In genomic region chr3:29514170-29514569, GRCh38 we compare ENCODE assay signal across 1 cellular context.
TF ChIP-seq lines count a peak whose summit lies in the region.

No MANE protein-coding gene starts in this region.

TF ChIP-seq in HepG2, 621 proteins besides CTCF, POLR2A, EP300 and RAD21:
- TF ChIP-seq, protein P1, sequence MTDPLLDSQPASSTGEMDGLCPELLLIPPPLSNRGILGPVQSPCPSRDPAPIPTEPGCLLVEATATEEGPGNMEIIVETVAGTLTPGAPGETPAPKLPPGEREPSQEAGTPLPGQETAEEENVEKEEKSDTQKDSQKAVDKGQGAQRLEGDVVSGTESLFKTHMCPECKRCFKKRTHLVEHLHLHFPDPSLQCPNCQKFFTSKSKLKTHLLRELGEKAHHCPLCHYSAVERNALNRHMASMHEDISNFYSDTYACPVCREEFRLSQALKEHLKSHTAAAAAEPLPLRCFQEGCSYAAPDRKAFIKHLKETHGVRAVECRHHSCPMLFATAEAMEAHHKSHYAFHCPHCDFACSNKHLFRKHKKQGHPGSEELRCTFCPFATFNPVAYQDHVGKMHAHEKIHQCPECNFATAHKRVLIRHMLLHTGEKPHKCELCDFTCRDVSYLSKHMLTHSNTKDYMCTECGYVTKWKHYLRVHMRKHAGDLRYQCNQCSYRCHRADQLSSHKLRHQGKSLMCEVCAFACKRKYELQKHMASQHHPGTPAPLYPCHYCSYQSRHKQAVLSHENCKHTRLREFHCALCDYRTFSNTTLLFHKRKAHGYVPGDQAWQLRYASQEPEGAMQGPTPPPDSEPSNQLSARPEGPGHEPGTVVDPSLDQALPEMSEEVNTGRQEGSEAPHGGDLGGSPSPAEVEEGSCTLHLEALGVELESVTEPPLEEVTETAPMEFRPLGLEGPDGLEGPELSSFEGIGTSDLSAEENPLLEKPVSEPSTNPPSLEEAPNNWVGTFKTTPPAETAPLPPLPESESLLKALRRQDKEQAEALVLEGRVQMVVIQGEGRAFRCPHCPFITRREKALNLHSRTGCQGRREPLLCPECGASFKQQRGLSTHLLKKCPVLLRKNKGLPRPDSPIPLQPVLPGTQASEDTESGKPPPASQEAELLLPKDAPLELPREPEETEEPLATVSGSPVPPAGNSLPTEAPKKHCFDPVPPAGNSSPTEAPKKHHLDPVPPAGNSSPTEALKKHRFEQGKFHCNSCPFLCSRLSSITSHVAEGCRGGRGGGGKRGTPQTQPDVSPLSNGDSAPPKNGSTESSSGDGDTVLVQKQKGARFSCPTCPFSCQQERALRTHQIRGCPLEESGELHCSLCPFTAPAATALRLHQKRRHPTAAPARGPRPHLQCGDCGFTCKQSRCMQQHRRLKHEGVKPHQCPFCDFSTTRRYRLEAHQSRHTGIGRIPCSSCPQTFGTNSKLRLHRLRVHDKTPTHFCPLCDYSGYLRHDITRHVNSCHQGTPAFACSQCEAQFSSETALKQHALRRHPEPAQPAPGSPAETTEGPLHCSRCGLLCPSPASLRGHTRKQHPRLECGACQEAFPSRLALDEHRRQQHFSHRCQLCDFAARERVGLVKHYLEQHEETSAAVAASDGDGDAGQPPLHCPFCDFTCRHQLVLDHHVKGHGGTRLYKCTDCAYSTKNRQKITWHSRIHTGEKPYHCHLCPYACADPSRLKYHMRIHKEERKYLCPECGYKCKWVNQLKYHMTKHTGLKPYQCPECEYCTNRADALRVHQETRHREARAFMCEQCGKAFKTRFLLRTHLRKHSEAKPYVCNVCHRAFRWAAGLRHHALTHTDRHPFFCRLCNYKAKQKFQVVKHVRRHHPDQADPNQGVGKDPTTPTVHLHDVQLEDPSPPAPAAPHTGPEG (CRISPR knock-in tag; IDR thresholded peaks at IDR 0.05) = no peak
- TF ChIP-seq, protein P2, sequence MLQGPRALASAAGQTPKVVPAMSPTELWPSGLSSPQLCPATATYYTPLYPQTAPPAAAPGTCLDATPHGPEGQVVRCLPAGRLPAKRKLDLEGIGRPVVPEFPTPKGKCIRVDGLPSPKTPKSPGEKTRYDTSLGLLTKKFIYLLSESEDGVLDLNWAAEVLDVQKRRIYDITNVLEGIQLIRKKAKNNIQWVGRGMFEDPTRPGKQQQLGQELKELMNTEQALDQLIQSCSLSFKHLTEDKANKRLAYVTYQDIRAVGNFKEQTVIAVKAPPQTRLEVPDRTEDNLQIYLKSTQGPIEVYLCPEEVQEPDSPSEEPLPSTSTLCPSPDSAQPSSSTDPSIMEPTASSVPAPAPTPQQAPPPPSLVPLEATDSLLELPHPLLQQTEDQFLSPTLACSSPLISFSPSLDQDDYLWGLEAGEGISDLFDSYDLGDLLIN (CRISPR knock-in tag; IDR thresholded peaks at IDR 0.05; ENCODE audit: borderline replicate concordance) = no peak
- TF ChIP-seq ZNF83 (CRISPR knock-in tag; IDR thresholded peaks at IDR 0.05; ENCODE audit: borderline replicate concordance) (no peak), MTA1 (CRISPR knock-in tag; IDR thresholded peaks at IDR 0.05; ENCODE audit: borderline replicate concordance) (no peak), SP2 (CRISPR knock-in tag; IDR thresholded peaks at IDR 0.05) (no peak), MBD4 (IDR thresholded peaks at IDR 0.05; ENCODE audit: borderline replicate concordance, low read length) (no peak), KAT2B (IDR thresholded peaks at IDR 0.05; ENCODE audit: borderline replicate concordance, low read depth, low read length) (no peak), ARID3A (IDR thresholded peaks at IDR 0.05; ENCODE audit: low read depth, low read length) (no peak), TARDBP (CRISPR knock-in tag; IDR thresholded peaks at IDR 0.05) (no peak), ZFP37 (CRISPR knock-in tag; IDR thresholded peaks at IDR 0.05; ENCODE audit: borderline replicate concordance) (no peak), PAF1 (CRISPR knock-in tag; IDR thresholded peaks at IDR 0.05) (no peak), HNF4G (IDR thresholded peaks at IDR 0.05; ENCODE audit: borderline replicate concordance, low read depth, low read length) (no peak), HNF4G (CRISPR knock-in tag; IDR thresholded peaks at IDR 0.05; ENCODE audit: borderline replicate concordance, low read depth) (no peak), ADNP (CRISPR knock-in tag; IDR thresholded peaks at IDR 0.05) (no peak)
- TF ChIP-seq, protein P3, sequence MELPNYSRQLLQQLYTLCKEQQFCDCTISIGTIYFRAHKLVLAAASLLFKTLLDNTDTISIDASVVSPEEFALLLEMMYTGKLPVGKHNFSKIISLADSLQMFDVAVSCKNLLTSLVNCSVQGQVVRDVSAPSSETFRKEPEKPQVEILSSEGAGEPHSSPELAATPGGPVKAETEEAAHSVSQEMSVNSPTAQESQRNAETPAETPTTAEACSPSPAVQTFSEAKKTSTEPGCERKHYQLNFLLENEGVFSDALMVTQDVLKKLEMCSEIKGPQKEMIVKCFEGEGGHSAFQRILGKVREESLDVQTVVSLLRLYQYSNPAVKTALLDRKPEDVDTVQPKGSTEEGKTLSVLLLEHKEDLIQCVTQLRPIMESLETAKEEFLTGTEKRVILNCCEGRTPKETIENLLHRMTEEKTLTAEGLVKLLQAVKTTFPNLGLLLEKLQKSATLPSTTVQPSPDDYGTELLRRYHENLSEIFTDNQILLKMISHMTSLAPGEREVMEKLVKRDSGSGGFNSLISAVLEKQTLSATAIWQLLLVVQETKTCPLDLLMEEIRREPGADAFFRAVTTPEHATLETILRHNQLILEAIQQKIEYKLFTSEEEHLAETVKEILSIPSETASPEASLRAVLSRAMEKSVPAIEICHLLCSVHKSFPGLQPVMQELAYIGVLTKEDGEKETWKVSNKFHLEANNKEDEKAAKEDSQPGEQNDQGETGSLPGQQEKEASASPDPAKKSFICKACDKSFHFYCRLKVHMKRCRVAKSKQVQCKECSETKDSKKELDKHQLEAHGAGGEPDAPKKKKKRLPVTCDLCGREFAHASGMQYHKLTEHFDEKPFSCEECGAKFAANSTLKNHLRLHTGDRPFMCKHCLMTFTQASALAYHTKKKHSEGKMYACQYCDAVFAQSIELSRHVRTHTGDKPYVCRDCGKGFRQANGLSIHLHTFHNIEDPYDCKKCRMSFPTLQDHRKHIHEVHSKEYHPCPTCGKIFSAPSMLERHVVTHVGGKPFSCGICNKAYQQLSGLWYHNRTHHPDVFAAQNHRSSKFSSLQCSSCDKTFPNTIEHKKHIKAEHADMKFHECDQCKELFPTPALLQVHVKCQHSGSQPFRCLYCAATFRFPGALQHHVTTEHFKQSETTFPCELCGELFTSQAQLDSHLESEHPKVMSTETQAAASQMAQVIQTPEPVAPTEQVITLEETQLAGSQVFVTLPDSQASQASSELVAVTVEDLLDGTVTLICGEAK (IDR thresholded peaks at IDR 0.05) = no peak
- TF ChIP-seq, protein P3 (CRISPR knock-in tag; IDR thresholded peaks at IDR 0.05) = no peak
